ENCODE assay signal across 8 cellular contexts in genomic region chr9:120579139-120579749, GRCh38. TPM values are rescaled to one million over a fixed set of nuclear protein-coding genes. Genes with fewer than 3 reads are reported as not detected.
DNase-seq lines count a peak whose midpoint lies in the region; ATAC-seq and TF ChIP-seq lines count a peak whose summit lies in the region.

No MANE protein-coding gene starts in this region.

- no peak for TF ChIP-seq CTCF in A673 (conservative IDR thresholded peaks at IDR 0.05; ENCODE audit: low read depth, low read length)

- CTCF ChIA-PET in A673 (lab: Charles Lee), result no interaction called here

- ATAC-seq in GM19023 (IDR thresholded peaks at IDR 0.05; ENCODE audit: unreplicated experiment) (peak; percentile 2), GM18868 (IDR thresholded peaks at IDR 0.05; ENCODE audit: unreplicated experiment) (no peak)

- POLR2A ChIA-PET in A673 (lab: Charles Lee; ENCODE audit: low non-redundant PET), result no interaction called here

- H2AFZ ChIP-seq in neuronal stem cell (ENCODE audit: low read length), result peak overlapping the region; percentile 97

- H2BK5ac ChIP-seq in neuronal stem cell (ENCODE audit: low read length), result no peak overlapping the region

- H3K9ac ChIP-seq in neuronal stem cell (ENCODE audit: low read depth, low read length, poor library complexity), result peak overlapping the region; percentile 86

- peak overlapping the region; percentile 54 for H3K4ac ChIP-seq in neuronal stem cell (ENCODE audit: low read length)

- TSS peak; percentile 41 for BruUV-seq in A673 (replicated peaks; lab: Mats Ljungman, UMichigan)

- peak overlapping the region; percentile 100 for H2AK5ac ChIP-seq in neuronal stem cell (ENCODE audit: low read depth, low read length)

- H3K27me3 ChIP-seq in A673 (replicated peaks; ENCODE audit: insufficient read depth, low read depth, low read length, poor library complexity) (no peaks in the 10 kb centered on the region), esophagus (ENCODE audit: control insufficient read depth in 1 of 2, insufficient read depth in 2 of 2, low read length in 2 of 2) (no peaks in the 10 kb centered on the region), neuronal stem cell (ENCODE audit: control insufficient read depth in 3 of 3, insufficient read depth in 3 of 3, low read depth in 1 of 3, low read length in 3 of 3) (no peaks in the 10 kb centered on the region)

- H3K27ac ChIP-seq in A673 (ENCODE audit: low read depth, low read length, poor library complexity, severe bottlenecking) (peak overlapping the region; percentile 89), esophagus (ENCODE audit: low read depth in 2 of 2, low read length in 1 of 2) (peak overlapping the region; percentile 66 to 79), neuronal stem cell (replicated peaks; ENCODE audit: low read length) (no peak overlapping the region)

- peak overlapping the region; percentile 56 for H4K8ac ChIP-seq in neuronal stem cell (ENCODE audit: low read depth, low read length)

- no peak overlapping the region for H2BK12ac ChIP-seq in neuronal stem cell (ENCODE audit: low read length)

- intact Hi-C loops in A673 (cut with micrococcal nuclease; ENCODE audit: unreplicated experiment), result no loop called here
- intact Hi-C loops in head of caudate nucleus (cut with DNase I), result no loop called here

- peaks cover 12% of the 10 kb centered on the region for H3K4me1 ChIP-seq in A673 (ENCODE audit: insufficient read depth, low read length, poor library complexity, severe bottlenecking)
- peaks cover 0 to 9% of the 10 kb centered on the region in 2 donors for H3K4me1 ChIP-seq in esophagus (ENCODE audit: control insufficient read depth in 2 of 2, insufficient read depth in 2 of 2, low read length in 1 of 2)
- H3K4me1 ChIP-seq in neuronal stem cell (ENCODE audit: control insufficient read depth in 2 of 2, insufficient read depth in 1 of 2, low read depth in 1 of 2, low read length in 2 of 2), result peaks cover 5 to 17% of the 10 kb centered on the region in 2 donors

- H3K79me1 ChIP-seq in neuronal stem cell (ENCODE audit: low read depth, low read length), result peaks cover 12% of the 10 kb centered on the region

- H3K36me3 ChIP-seq in A673 (ENCODE audit: insufficient read depth, low read length, poor library complexity, severe bottlenecking) (peaks cover 3% of the 10 kb centered on the region), esophagus (ENCODE audit: control insufficient read depth in 2 of 2, insufficient read depth in 2 of 2, low read length in 1 of 2) (no peaks in the 10 kb centered on the region), neuronal stem cell (replicated peaks in 1 of 2; ENCODE audit: control insufficient read depth in 2 of 2, insufficient read depth in 2 of 2, low read length in 2 of 2) (peaks cover 0 to 23% of the 10 kb centered on the region in 2 donors)

- no peak overlapping the region for H2BK120ac ChIP-seq in neuronal stem cell (ENCODE audit: low read depth, low read length)

- peak; percentile 33 for DNase-seq in A673 (ENCODE audit: low spot score)
- DNase-seq in SK-N-DZ (ENCODE audit: low spot score), result peak; percentile 11
- no peak for DNase-seq in neuronal stem cell (ENCODE audit: low spot score)
- DNase-seq in head of caudate nucleus, result no peak
- DNase-seq in T-helper 9 cell, result no peak

- WGBS in esophagus, 2 donors, result 20% methylated on average over 9 of the region's 9 CpGs
- WGBS in neuronal stem cell (ENCODE audit: extremely low coverage in 2 of 2, insufficient read length in 2 of 2, insufficient replicate concordance in 1 of 2), 2 donors, result no CpG with 5 or more reads among the region's 9 CpGs

- H3K14ac ChIP-seq in neuronal stem cell (ENCODE audit: low read length), result peak overlapping the region; percentile 17

- H3K9me3 ChIP-seq in A673 (ENCODE audit: low read depth, low read length, poor library complexity, severe bottlenecking), result no peaks in the 10 kb centered on the region
- no peaks in the 10 kb centered on the region for H3K9me3 ChIP-seq in esophagus (ENCODE audit: control insufficient read depth in 2 of 2, insufficient read depth in 1 of 2, low read depth in 1 of 2, low read length in 1 of 2)
- H3K9me3 ChIP-seq in neuronal stem cell (replicated peaks in 1 of 2; ENCODE audit: control insufficient read depth in 2 of 2, insufficient read depth in 1 of 2, low read depth in 1 of 2, low read length in 2 of 2), result no peaks in the 10 kb centered on the region

- peak overlapping the region; percentile 43 for H4K91ac ChIP-seq in neuronal stem cell (ENCODE audit: low read depth, low read length, poor library complexity)

- H3K4me3 ChIP-seq in A673 (ENCODE audit: low read depth, low read length, poor library complexity, severe bottlenecking) (peak overlapping the region; percentile 85), esophagus (ENCODE audit: low read depth in 1 of 2, low read length in 2 of 2) (peak overlapping the region; percentile 72 to 77), neuronal stem cell (ENCODE audit: low read length in 2 of 2) (peak overlapping the region; percentile 78 to 96)

- peak overlapping the region; percentile 90 for H3K18ac ChIP-seq in neuronal stem cell (ENCODE audit: low read length)

- H3K4me2 ChIP-seq in neuronal stem cell (ENCODE audit: insufficient read depth, low read length, poor library complexity, severe bottlenecking), result peak overlapping the region; percentile 96

- H2BK15ac ChIP-seq in neuronal stem cell (ENCODE audit: low read length), result no peak overlapping the region

- H3K23ac ChIP-seq in neuronal stem cell (ENCODE audit: low read depth, low read length, poor library complexity), result no peak overlapping the region

RNA-seq across cellular contexts. Expression of gene CDK5RAP2, which starts 0.7 kb away (rescaled TPM):
- 94.5 and 97.0 TPM in 2 replicates for total RNA-seq in A673 (2021)
- 57.5 and 63.5 TPM in 2 replicates for polyA plus RNA-seq in SK-N-DZ (2014; cell fraction: cytosol; rRNA removed)
- polyA plus RNA-seq in SK-N-DZ (2014; cell fraction: nucleus; rRNA removed), result 85.6 and 139 TPM in 2 replicates
- 10 to 100 TPM; 18.6 to 20.4 TPM for polyA plus RNA-seq in esophagus
- 34.3 TPM for polyA plus RNA-seq in neuronal stem cell (2013, experiment 1 of 2)
- 34.0 TPM for polyA plus RNA-seq in neuronal stem cell (2013, experiment 2 of 2)

Comparison
In these comparisons a context has a peak if more than half of its experiments do, and no peak if none do; other contexts are left out.
1. DNase-seq: peak in A673 (single experiment) and SK-N-DZ (single experiment); none in neuronal stem cell (single experiment), head of caudate nucleus (0 of 42) and T-helper 9 cell (single experiment).
2. Peak in every context shown above with its lines, with median percentiles within 50 percentile points of each other: H3K4me3 ChIP-seq.